ENCODE assay signal across 25 cellular contexts in genomic region chr7:34452363-34452762, GRCh38.
"Had no signal": no experiment of that assay in that cellular context is flagged by ENCODE, and none has a peak within 500 bp of the region (broad histone marks: within the 10 kb centered on the region; RNA-seq: fewer than 3 reads in every experiment).

No MANE protein-coding gene starts in this region.

- FAIRE-seq: K562, TTC549 had no signal

- ATAC-seq: activated T-helper 17 cell treated with anti-CD3 and anti-CD28 coated beads, Interleukin-2, amount 50 U/mL, for 72 hours; K562; PC-3; T-cell had no signal

- DNase-seq: activated B cell treated with CpG ODN at 0.5 μM for 24 hours; activated CD4-positive, alpha-beta memory T cell treated with anti-CD3 and anti-CD28 coated beads for 36 hours; activated CD4-positive, alpha-beta T cell treated with anti-CD3 and anti-CD28 coated beads, Interleukin-2, amount 10 ng/mL, durations not matched to agents 7 days and 5 days; activated CD8-positive, alpha-beta memory T cell treated with anti-CD3 and anti-CD28 coated beads for 24 hours; activated gamma-delta T cell; activated naive CD4-positive, alpha-beta T cell treated with anti-CD3 and anti-CD28 coated beads for 36 hours; activated T-cell treated with anti-CD3 and anti-CD28 coated beads for 4 hours; activated T-cell treated with anti-CD3 and anti-CD28 coated beads, Interleukin-2, amount 50 U/mL, for 48 hours; amygdala; cerebellar nuclear complex; Karpas-422; NCI-H1105 treated with DMSO at 0.1 percent for 48 hours; NCI-H1436 treated with DMSO at 0.1 percent for 48 hours; NCI-H187; NCI-H2081; NCI-H446; NCI-H524; SHP77 treated with DMSO at 0.1 percent for 48 hours; T-cell; T-helper 2 cell; T1000 had no signal

- H3K4me3 ChIP-seq: K562 had no signal
